In the genomic region with DNA sequence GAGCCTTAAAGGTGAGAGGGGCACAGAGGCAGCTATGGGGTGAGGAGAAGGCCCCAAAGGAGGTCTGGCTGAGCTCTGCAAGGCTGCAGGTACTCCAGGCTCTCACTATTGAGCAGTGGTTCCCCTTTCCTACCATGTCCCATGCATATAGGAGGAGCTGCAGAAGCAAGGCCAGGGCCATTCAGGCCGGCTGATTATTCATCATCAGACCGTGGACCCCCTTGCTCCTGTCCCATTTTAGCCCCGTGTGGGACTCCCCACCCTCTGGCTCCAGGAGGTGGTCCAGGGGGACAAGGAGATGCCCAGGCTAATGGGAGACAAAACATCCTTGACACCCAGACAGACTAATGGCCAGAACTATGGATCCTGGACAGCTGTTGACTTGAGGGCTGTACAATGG, we compare ENCODE assay signal across 17 cellular contexts. TPM values are rescaled to one million over a fixed set of nuclear protein-coding genes. Genes with fewer than 3 reads are reported as not detected.
DNase-seq lines count a peak whose midpoint lies in the region; ATAC-seq and TF ChIP-seq lines count a peak whose summit lies in the region.
"Had no signal": no experiment of that assay in that cellular context is flagged by ENCODE, and none has a peak within 500 bp of the region (broad histone marks: within the 10 kb centered on the region; RNA-seq: fewer than 3 reads in every experiment).

No MANE protein-coding gene starts in this region.

- peak overlapping the region; percentile 99 for H3K27ac ChIP-seq in parathyroid adenoma
- no peak overlapping the region for H3K27ac ChIP-seq in skeletal muscle tissue (ENCODE audit: low read depth, low read length)
- no peak overlapping the region for H3K27ac ChIP-seq in upper lobe of right lung
- no peak overlapping the region for H3K27ac ChIP-seq in CD8-positive, alpha-beta memory T cell (ENCODE audit: low read depth, low read length)
- no peak overlapping the region for H3K27ac ChIP-seq in uterus
- H3K27ac ChIP-seq: C4-2B had no signal

- no peak overlapping the region for H3K4me3 Mint-ChIP-seq in CD8-positive, alpha-beta memory T cell
- H3K4me3 Mint-ChIP-seq: CD4-positive, alpha-beta memory T cell had no signal

- TF ChIP-seq CTCF in parathyroid adenoma (IDR thresholded peaks at IDR 0.05) (no peak), upper lobe of right lung (IDR thresholded peaks at IDR 0.05) (no peak), uterus (IDR thresholded peaks at IDR 0.05) (no peak)

- H3K36me3 ChIP-seq in adipocyte (ENCODE audit: control insufficient read depth, insufficient read depth, low read length, severe bottlenecking) (peaks cover 28% of the 10 kb centered on the region), parathyroid adenoma (ENCODE audit: control insufficient read depth, insufficient read depth, low read length) (no peaks in the 10 kb centered on the region), skeletal muscle tissue (ENCODE audit: control insufficient read depth in 3 of 3, insufficient read depth in 3 of 3, low read length in 3 of 3) (peaks cover 18 to 29% (median 26%) of the 10 kb centered on the region in 3 donors), upper lobe of right lung (peaks cover 3% of the 10 kb centered on the region), uterus (no peaks in the 10 kb centered on the region)
- no peaks in the 10 kb centered on the region for H3K36me3 ChIP-seq in CD8-positive, alpha-beta memory T cell (ENCODE audit: insufficient read depth, low read length)
- H3K36me3 ChIP-seq: BE2C had no signal

- POLR2A ChIA-PET in CD8-positive, alpha-beta memory T cell (lab: Charles Lee) = no interaction called here

- peaks cover 11% of the 10 kb centered on the region for H3K79me2 ChIP-seq in parathyroid adenoma

- CTCF ChIA-PET in CD8-positive, alpha-beta memory T cell (lab: Charles Lee) = interaction anchor here (1.1 to 1.8 kb wide), 2 partner anchors 17 to 22 kb away, joined by 3 to 8 read pairs; partner anchors contain the start of gene SMARCD1

- H3K9ac ChIP-seq in adipocyte (ENCODE audit: low read length) (peak overlapping the region; percentile 92), parathyroid adenoma (no peak overlapping the region), skeletal muscle tissue (ENCODE audit: low read depth in 1 of 3, low read length in 3 of 3) (peak overlapping the region in 2 of 3 donors; percentile 10 to 89)

- peak overlapping the region in 1 of 8 donors; percentile 23 for H3K27ac Mint-ChIP-seq in CD8-positive, alpha-beta memory T cell
- H3K27ac Mint-ChIP-seq: CD4-positive, alpha-beta memory T cell had no signal

- H3K4me1 ChIP-seq in adipocyte (ENCODE audit: control insufficient read depth, insufficient read depth, low read length) (peaks cover 61% of the 10 kb centered on the region), parathyroid adenoma (peaks cover 78% of the 10 kb centered on the region), skeletal muscle tissue (ENCODE audit: control insufficient read depth in 3 of 3, insufficient read depth in 3 of 3, low read length in 3 of 3) (peaks cover 84 to 93% (median 90%) of the 10 kb centered on the region in 3 donors), upper lobe of right lung (peaks cover 28% of the 10 kb centered on the region), uterus (peaks cover 0 to 6% of the 10 kb centered on the region in 2 donors)
- peaks cover 5% of the 10 kb centered on the region for H3K4me1 ChIP-seq in CD8-positive, alpha-beta memory T cell (ENCODE audit: insufficient read depth, low read length)
- H3K4me1 ChIP-seq: HAP-1 had no signal

- H3K4me3 ChIP-seq in adipocyte (ENCODE audit: low read length) (peak overlapping the region; percentile 83), parathyroid adenoma (ENCODE audit: low read depth, low read length) (no peak overlapping the region), skeletal muscle tissue (ENCODE audit: low read length in 3 of 3) (peak overlapping the region; percentile 45 to 88 (median 86)), upper lobe of right lung (no peak overlapping the region), uterus (no peak overlapping the region)
- no peak overlapping the region for H3K4me3 ChIP-seq in CD8-positive, alpha-beta memory T cell (ENCODE audit: low read length)
- H3K4me3 ChIP-seq: HAP-1 had no signal

- peaks cover 0 to 4% (median 0%) of the 10 kb centered on the region in 3 donors for H3K36me3 Mint-ChIP-seq in CD8-positive, alpha-beta memory T cell

- H3K4me2 ChIP-seq in parathyroid adenoma (ENCODE audit: low read length) = no peak overlapping the region

- H3K9me3 ChIP-seq in adipocyte (ENCODE audit: control insufficient read depth, low read length) = no peaks in the 10 kb centered on the region
- H3K9me3 ChIP-seq in parathyroid adenoma (ENCODE audit: control insufficient read depth, low read length) = no peaks in the 10 kb centered on the region
- H3K9me3 ChIP-seq in skeletal muscle tissue (ENCODE audit: control insufficient read depth in 3 of 3, low read length in 3 of 3) = no peaks in the 10 kb centered on the region
- H3K9me3 ChIP-seq in upper lobe of right lung = no peaks in the 10 kb centered on the region
- H3K9me3 ChIP-seq in CD8-positive, alpha-beta memory T cell (ENCODE audit: low read length) = no peaks in the 10 kb centered on the region
- H3K9me3 ChIP-seq in uterus = no peaks in the 10 kb centered on the region
- H3K9me3 ChIP-seq: BE2C, HAP-1 had no signal

- ATAC-seq in upper lobe of right lung = no peak
- ATAC-seq: HepG2 had no signal

- peaks cover 2 to 11% (median 9%) of the 10 kb centered on the region in 3 donors for H3K4me1 Mint-ChIP-seq in CD8-positive, alpha-beta memory T cell

- no peaks in the 10 kb centered on the region for H3K9me3 Mint-ChIP-seq in CD8-positive, alpha-beta memory T cell
- H3K9me3 Mint-ChIP-seq: CD4-positive, alpha-beta memory T cell had no signal

- no peak overlapping the region for H2AFZ ChIP-seq in parathyroid adenoma

- no peak for DNase-seq in adipocyte (ENCODE audit: low read depth)
- peak; percentile 28 for DNase-seq in upper lobe of right lung
- DNase-seq in CD8-positive, alpha-beta memory T cell = no peak
- DNase-seq in uterus = no peak
- no peak for DNase-seq in occipital lobe (lab: John Stamatoyannopoulos, UW)
- DNase-seq: ACHN; BE2C; CD4-positive, alpha-beta memory T cell; COR-L47; DMS153; DND-41; GDM1 had no signal

- no peaks in the 10 kb centered on the region for H3K27me3 ChIP-seq in adipocyte (replicated peaks; ENCODE audit: control insufficient read depth, insufficient read depth, low read length)
- no peaks in the 10 kb centered on the region for H3K27me3 ChIP-seq in parathyroid adenoma (ENCODE audit: control insufficient read depth, insufficient read depth, low read length)
- H3K27me3 ChIP-seq in skeletal muscle tissue (ENCODE audit: control insufficient read depth in 3 of 3, insufficient read depth in 3 of 3, low read length in 3 of 3) = no peaks in the 10 kb centered on the region
- H3K27me3 ChIP-seq in upper lobe of right lung = no peaks in the 10 kb centered on the region
- no peaks in the 10 kb centered on the region for H3K27me3 ChIP-seq in CD8-positive, alpha-beta memory T cell (ENCODE audit: insufficient read depth, low read length, poor library complexity, severe bottlenecking)
- H3K27me3 ChIP-seq in uterus = no peaks in the 10 kb centered on the region
- H3K27me3 ChIP-seq: BE2C had no signal

- H3K27me3 Mint-ChIP-seq in CD8-positive, alpha-beta memory T cell = no peaks in the 10 kb centered on the region

- TF ChIP-seq POLR2A in uterus (IDR thresholded peaks at IDR 0.05) = no peak

- intact Hi-C loops in upper lobe of right lung (cut with DNase I) (no loop called here), uterus (cut with DNase I; ENCODE audit: low total_unique reads) (loop anchor here (10.0 kb wide), 1 partner anchor 68 kb away; no protein-coding TSS in a partner anchor)

RNA-seq across cellular contexts. Expression of gene GPD1, which starts 3.1 kb away (rescaled TPM):
- total RNA-seq in skeletal muscle tissue = 104 TPM
- total RNA-seq in upper lobe of right lung = 32.9 TPM
- total RNA-seq in CD8-positive, alpha-beta memory T cell = under 1 TPM; 0.55 to 0.70 TPM
- not detected for polyA plus RNA-seq in CD8-positive, alpha-beta memory T cell
- not detected for total RNA-seq in uterus
- total RNA-seq in occipital lobe = 14.2 TPM
- polyA plus RNA-seq: CD4-positive, alpha-beta memory T cell had no signal

RNA-seq across cellular contexts. Expression of gene COX14, which starts 5.1 kb away (rescaled TPM):
- total RNA-seq in skeletal muscle tissue (37.1 TPM), upper lobe of right lung (68.5 TPM), uterus (100 to 1,000 TPM in 1 of 4 donors, 10 to 100 TPM in 3; 14.3 to 121 (median 45.4) TPM), occipital lobe (11.1 TPM)
- total RNA-seq in CD8-positive, alpha-beta memory T cell = 10 to 100 TPM; 58.7 to 59.2 TPM
- 250 TPM for polyA plus RNA-seq in CD8-positive, alpha-beta memory T cell

RNA-seq across cellular contexts. Expression of gene SMARCD1, which starts 21.8 kb away (rescaled TPM):
- total RNA-seq in skeletal muscle tissue (19.3 TPM), upper lobe of right lung (44.0 TPM), uterus (10 to 100 TPM in 3 of 4 donors, 1 to 10 TPM in 1; 4.1 to 54.6 (median 39.6) TPM), occipital lobe (49.3 TPM)
- total RNA-seq in CD8-positive, alpha-beta memory T cell = 10 to 100 TPM; 72.3 to 78.2 TPM
- polyA plus RNA-seq in CD8-positive, alpha-beta memory T cell = 16.1 TPM

RNA-seq across cellular contexts. Expression of gene ASIC1, which starts 49.5 kb away (rescaled TPM):
- 2.6 TPM for total RNA-seq in skeletal muscle tissue
- 0.35 TPM for total RNA-seq in upper lobe of right lung
- total RNA-seq in CD8-positive, alpha-beta memory T cell = 1 to 10 TPM; 6.4 TPM
- polyA plus RNA-seq in CD8-positive, alpha-beta memory T cell = 0.07 TPM
- 1 to 10 TPM in 2 of 4 donors, not detected in 2; 3.5 to 5.6 TPM for total RNA-seq in uterus
- total RNA-seq in occipital lobe = 16.2 TPM
- polyA plus RNA-seq: CD4-positive, alpha-beta memory T cell had no signal

Comparison
In these comparisons a context has a peak if more than half of its experiments do, and no peak if none do; other contexts are left out.
1. H3K4me3 ChIP-seq: peak in adipocyte (single experiment) and skeletal muscle tissue (3 of 3); none in parathyroid adenoma (single experiment), upper lobe of right lung (single experiment), CD8-positive, alpha-beta memory T cell (single experiment) and uterus (0 of 2).